ENCODE assay signal across 22 cellular contexts in genomic region chrX:14013074-14013473, GRCh38.
"Had no signal": no experiment of that assay in that cellular context is flagged by ENCODE, and none has a peak within 500 bp of the region (broad histone marks: within the 10 kb centered on the region; RNA-seq: fewer than 3 reads in every experiment).

No MANE protein-coding gene starts in this region.

- H3K4me3 ChIP-seq: hepatocyte, left lung, right lobe of liver, stomach, uterus had no signal

- ATAC-seq: activated naive CD4-positive, alpha-beta T cell treated with anti-CD3 and anti-CD28 coated beads, Interleukin-2, amount 50 U/mL, for 72 hours; activated T-helper 17 cell treated with anti-CD3 and anti-CD28 coated beads, Interleukin-2, amount 50 U/mL, for 72 hours; left lung; naive thymus-derived CD4-positive, alpha-beta T cell; right lobe of liver; stimulated activated memory B cell treated with anti-CD40 and anti-IgM and Interleukin-4, amounts not matched to agents 10 μg/mL and 1 μg/mL and 100 μg/mL, for 72 hours had no signal

- H2AFZ ChIP-seq: hepatocyte had no signal

- H3K4me1 ChIP-seq: left lung, right lobe of liver, stomach, uterus had no signal

- H3K9me3 ChIP-seq: left lung, right lobe of liver, uterus had no signal

- H3K27me3 ChIP-seq: brain microvascular endothelial cell, hepatocyte, left lung, right lobe of liver, stomach, uterus had no signal

- H3K4me2 ChIP-seq: hepatocyte had no signal

- H3K27ac ChIP-seq: brain microvascular endothelial cell, hepatocyte, left lung, right lobe of liver, stomach, uterus had no signal

- DNase-seq: activated CD4-positive, alpha-beta T cell treated with anti-CD3 and anti-CD28 coated beads for 1 hour; activated T-cell treated with anti-CD3 and anti-CD28 coated beads, Interleukin-2, amount 50 U/mL, for 24 hours; aorta; brain microvascular endothelial cell; central memory CD4-positive, alpha-beta T cell; effector memory CD4-positive, alpha-beta T cell; foreskin melanocyte; immature natural killer cell; kidney glomerular epithelial cell; left lung; naive thymus-derived CD4-positive, alpha-beta T cell; occipital lobe; posterior cingulate gyrus; right lobe of liver; small intestine; stomach; trophoblast cell; uterus had no signal

- H3K79me2 ChIP-seq: hepatocyte had no signal

- H3K36me3 ChIP-seq: brain microvascular endothelial cell, uterus had no signal
